Comparison of ENCODE assay signal across 28 cellular contexts in genomic region chr4:45701616-45702015, GRCh38.
"Had no signal": no experiment of that assay in that cellular context is flagged by ENCODE, and none has a peak within 500 bp of the region (broad histone marks: within the 10 kb centered on the region; RNA-seq: fewer than 3 reads in every experiment).

No MANE protein-coding gene starts in this region.

- H3K4me3 Mint-ChIP-seq: immature natural killer cell; naive thymus-derived CD8-positive, alpha-beta T cell; nephron; neural crest cell; stimulated activated naive B cell treated with anti-CD40 and anti-IgM and Interleukin-4, amounts not matched to agents 10 μg/mL and 1 μg/mL and 100 μg/mL, for 72 hours; type B pancreatic cell had no signal

- H3K9ac ChIP-seq: parathyroid adenoma had no signal

- H3K27me3 ChIP-seq: left lung, right atrium auricular region, right lobe of liver, suprapubic skin, tibial artery, uterus had no signal

- H3K79me2 ChIP-seq: parathyroid adenoma had no signal

- ATAC-seq: left colon; left lung; lower lobe of right lung; naive thymus-derived CD8-positive, alpha-beta T cell; psoas muscle; right lobe of liver; stimulated activated naive B cell treated with anti-CD40 and anti-IgM and Interleukin-4, amounts not matched to agents 10 μg/mL and 1 μg/mL and 100 μg/mL, for 72 hours; stimulated activated naive CD8-positive, alpha-beta T cell treated with anti-CD3 and anti-CD28 coated beads, Interleukin-15, Interleukin-2, amounts not matched to agents 100 U/mL and 50 U/mL, for 24 hours had no signal

- H3K4me1 Mint-ChIP-seq: immature natural killer cell; naive thymus-derived CD8-positive, alpha-beta T cell; nephron; neural crest cell; stimulated activated naive B cell treated with anti-CD40 and anti-IgM and Interleukin-4, amounts not matched to agents 10 μg/mL and 1 μg/mL and 100 μg/mL, for 72 hours had no signal

- H3K27ac Mint-ChIP-seq: immature natural killer cell; naive thymus-derived CD8-positive, alpha-beta T cell; nephron; stimulated activated naive B cell treated with anti-CD40 and anti-IgM and Interleukin-4, amounts not matched to agents 10 μg/mL and 1 μg/mL and 100 μg/mL, for 72 hours; type B pancreatic cell had no signal

- FAIRE-seq: islet of Langerhans had no signal

- H3K27me3 Mint-ChIP-seq: naive thymus-derived CD8-positive, alpha-beta T cell; stimulated activated naive B cell treated with anti-CD40 and anti-IgM and Interleukin-4, amounts not matched to agents 10 μg/mL and 1 μg/mL and 100 μg/mL, for 72 hours; type B pancreatic cell had no signal

- H3K4me3 ChIP-seq: left lung, lower lobe of right lung, psoas muscle, right atrium auricular region, right lobe of liver, suprapubic skin, thoracic aorta, tibial artery, uterus had no signal

- H3K27ac ChIP-seq: left lung, lower lobe of right lung, parathyroid adenoma, psoas muscle, right atrium auricular region, right lobe of liver, suprapubic skin, thoracic aorta, tibial artery, uterus had no signal

- H3K4me1 ChIP-seq: left lung, lower lobe of right lung, parathyroid adenoma, psoas muscle, right atrium auricular region, right lobe of liver, suprapubic skin, tibial artery, uterus had no signal

- H3K9me3 Mint-ChIP-seq: nephron, type B pancreatic cell had no signal

- H3K9me3 ChIP-seq: lower lobe of right lung, psoas muscle, right atrium auricular region, right lobe of liver, suprapubic skin, thoracic aorta, tibial artery, uterus had no signal

- H2AFZ ChIP-seq: parathyroid adenoma had no signal

- DNase-seq: hypothalamus; immature natural killer cell; kidney; left colon; left lung; lower lobe of right lung; mammary epithelial cell; mesenchymal stem cell; naive thymus-derived CD8-positive, alpha-beta T cell; nucleus accumbens; psoas muscle; right lobe of liver; stimulated activated CD4-positive, alpha-beta T cell treated with anti-CD3 and anti-CD28 coated beads, Interleukin-12 subunit alpha, Interleukin-12 subunit beta, amount 100 ng/mL, for 4 hours; stimulated activated CD4-positive, alpha-beta T cell treated with anti-CD3 and anti-CD28 coated beads, Interleukin-15, amount 100 ng/mL, for 24 hours; stimulated activated CD4-positive, alpha-beta T cell treated with anti-CD3 and anti-CD28 coated beads, Interleukin-2, amount 100 ng/mL, for 24 hours; stimulated activated CD4-positive, alpha-beta T cell treated with anti-CD3 and anti-CD28 coated beads, Interleukin-4, amount 100 ng/mL, for 1 hour; stimulated activated naive B cell treated with anti-CD40 and anti-IgM and Interleukin-4, amounts not matched to agents 10 μg/mL and 1 μg/mL and 100 μg/mL, for 72 hours; stimulated activated naive CD8-positive, alpha-beta T cell treated with anti-CD3 and anti-CD28 coated beads, Interleukin-15, Interleukin-2, amounts not matched to agents 100 U/mL and 50 U/mL, for 24 hours; tibial artery; uterus had no signal

- H3K36me3 ChIP-seq: left lung, lower lobe of right lung, right atrium auricular region, right lobe of liver, suprapubic skin, thoracic aorta, tibial artery, uterus had no signal
